ENCODE assay signal across 6 cellular contexts in genomic region chr19:57738320-57738719, GRCh38. TPM values are rescaled to one million over a fixed set of nuclear protein-coding genes. Genes with fewer than 3 reads are reported as not detected.
A peak's percentile ranks its signal among the peaks of the same experiment; 100 is the strongest.
DNase-seq lines count a peak whose midpoint lies in the region; ATAC-seq and TF ChIP-seq lines count a peak whose summit lies in the region.
"Not testable (repeated sequence)": the region's sequence is repeated elsewhere in the genome, so short reads cannot be mapped to it uniquely, and the experiment has no call there.

No MANE protein-coding gene starts in this region.

- not testable (repeated sequence) for H2AFZ ChIP-seq in HCT116 (ENCODE audit: low read depth, low read length, poor library complexity, severe bottlenecking)

- peak in 1 of 3 experiments; percentile 19; a peak in 1 of 6 replicates for TF ChIP-seq CTCF in HCT116 (IDR thresholded peaks at IDR 0.05 in 2 of 3, conservative IDR thresholded peaks at IDR 0.05 in 1 of 3; ENCODE audit: borderline replicate concordance in 1 of 3, insufficient read depth in 1 of 3, low read depth in 2 of 3, low read length in 2 of 3)
- peak; percentile 68 to 76 for TF ChIP-seq CTCF in brain (conservative IDR thresholded peaks at IDR 0.05)
- peak; percentile 87 for TF ChIP-seq CTCF in neutrophil (IDR thresholded peaks at IDR 0.05)
- peak; percentile 7 to 29 (median 29) for TF ChIP-seq CTCF in vagina (IDR thresholded peaks at IDR 0.05)

- not testable (repeated sequence) for H3K27ac Mint-ChIP-seq in activated CD4-positive, alpha-beta T cell treated with anti-CD3 and anti-CD28 coated beads for 36 hours; brain

- RAD21 ChIA-PET in HCT116 (lab: Charles Lee; ENCODE audit: low non-redundant PET in 1 of 2, low total read pairs in 2 of 2, uncharacterized antibody in 2 of 2, unreplicated experiment in 2 of 2): not testable (repeated sequence)

- TF ChIP-seq RAD21 in HCT116 (IDR thresholded peaks at IDR 0.05; ENCODE audit: low read depth): peak; percentile 27; the same call in 1 of the 2 replicates

- not testable (repeated sequence) for H3K36me3 ChIP-seq in HCT116 (ENCODE audit: control insufficient read depth in 1 of 2, insufficient read depth in 2 of 2, low read length in 2 of 2); neutrophil; vagina

- TF ChIP-seq POLR2A in HCT116 (IDR thresholded peaks at IDR 0.05; ENCODE audit: borderline replicate concordance, extremely low read depth, insufficient read depth, insufficient read length); vagina (IDR thresholded peaks at IDR 0.05): not testable (repeated sequence)

- not testable (repeated sequence) for H3K9ac ChIP-seq in HCT116 (ENCODE audit: low read length)

- POLR2A ChIA-PET in HCT116 (lab: Charles Lee); activated CD4-positive, alpha-beta T cell treated with anti-CD3 and anti-CD28 coated beads for 36 hours (lab: Charles Lee): not testable (repeated sequence)

- DNase-seq in HCT116 (ENCODE audit: low read depth, low spot score); vagina (ENCODE audit: extremely low spot score in 2 of 2): not testable (repeated sequence)
- peak; percentile 61 for DNase-seq in activated CD4-positive, alpha-beta T cell treated with anti-CD3 and anti-CD28 coated beads for 36 hours
- DNase-seq in left ventricle myocardium superior: peak; percentile 70

- H3K4me2 ChIP-seq in HCT116 (ENCODE audit: low read length): not testable (repeated sequence)

- H4K20me1 ChIP-seq in HCT116 (ENCODE audit: insufficient read depth): not testable (repeated sequence)

- not testable (repeated sequence) for BruUV-seq in HCT116 (replicated peaks; lab: Mats Ljungman, UMichigan)

- not testable (repeated sequence) for ATAC-seq in HCT116; activated CD4-positive, alpha-beta T cell treated with anti-CD3 and anti-CD28 coated beads for 36 hours
- peak; percentile 86 for ATAC-seq in left ventricle myocardium superior

- H3K4me3 Mint-ChIP-seq in activated CD4-positive, alpha-beta T cell treated with anti-CD3 and anti-CD28 coated beads for 36 hours: not testable (repeated sequence)
- peak overlapping the region in 2 of 5 experiments; percentile 14 to 34 for H3K4me3 Mint-ChIP-seq in brain

- not testable (repeated sequence) for H3K9me3 Mint-ChIP-seq in activated CD4-positive, alpha-beta T cell treated with anti-CD3 and anti-CD28 coated beads for 36 hours (ENCODE audit: low read depth)
- peaks cover 0 to 11% (median 4%) of the 10 kb centered on the region in 5 experiments for H3K9me3 Mint-ChIP-seq in brain

- H3K4me1 ChIP-seq in HCT116 (ENCODE audit: control insufficient read depth in 1 of 2, insufficient read depth in 2 of 2, low read length in 2 of 2); vagina: not testable (repeated sequence)
- H3K4me1 ChIP-seq in neutrophil (ENCODE audit: control insufficient read depth in 1 of 2, insufficient read depth in 1 of 2, low read depth in 1 of 2, low read length in 1 of 2): peaks cover 14 to 15% of the 10 kb centered on the region in 2 experiments

- H3K4me1 Mint-ChIP-seq in activated CD4-positive, alpha-beta T cell treated with anti-CD3 and anti-CD28 coated beads for 36 hours; brain: not testable (repeated sequence)

- not testable (repeated sequence) for H3K4me3 ChIP-seq in HCT116 (replicated peaks in 1 of 2; ENCODE audit: low read depth in 1 of 2, low read length in 2 of 2); vagina
- H3K4me3 ChIP-seq in neutrophil (ENCODE audit: low read depth in 1 of 2, low read length in 1 of 2): peak overlapping the region in 1 of 2 experiments; percentile 18

- CTCF ChIA-PET in HCT116 (lab: Charles Lee): not testable (repeated sequence)
- CTCF ChIA-PET in activated CD4-positive, alpha-beta T cell treated with anti-CD3 and anti-CD28 coated beads for 36 hours (lab: Charles Lee): interaction anchor here (1.2 to 1.7 kb wide), 2 partner anchors 11 to 77 kb away, joined by 3 read pairs; partner anchors contain the start of gene ZNF671

- H3K36me3 Mint-ChIP-seq in activated CD4-positive, alpha-beta T cell treated with anti-CD3 and anti-CD28 coated beads for 36 hours (ENCODE audit: low read depth); brain: not testable (repeated sequence)

- not testable (repeated sequence) for H3K27ac ChIP-seq in HCT116 (ENCODE audit: low read depth, low read length); vagina
- peak overlapping the region; percentile 66 for H3K27ac ChIP-seq in neutrophil

- not testable (repeated sequence) for H3K27me3 ChIP-seq in HCT116 (ENCODE audit: insufficient read depth, low read length); neutrophil; vagina

- H3K79me2 ChIP-seq in HCT116 (ENCODE audit: insufficient read depth, low read length): not testable (repeated sequence)

- not testable (repeated sequence) for H3K27me3 Mint-ChIP-seq in activated CD4-positive, alpha-beta T cell treated with anti-CD3 and anti-CD28 coated beads for 36 hours; brain

- not testable (repeated sequence) for H3K9me2 ChIP-seq in HCT116 (ENCODE audit: insufficient read depth)

- intact Hi-C loops in HCT116 (cut with micrococcal nuclease); left ventricle myocardium superior (cut with micrococcal nuclease); vagina (cut with DNase I): not testable (repeated sequence)
- intact Hi-C loops in activated CD4-positive, alpha-beta T cell treated with anti-CD3 and anti-CD28 coated beads for 36 hours (cut with DNase I, micrococcal nuclease): loop anchor here (1.0 to 5.0 kb wide), 3 partner anchors 164 to 419 kb away; no protein-coding TSS in a partner anchor

- H3K9me3 ChIP-seq in HCT116 (ENCODE audit: control insufficient read depth in 1 of 2, insufficient read depth in 1 of 2, low read depth in 1 of 2, low read length in 2 of 2); neutrophil; vagina: not testable (repeated sequence)

RNA-seq across cellular contexts. Expression of gene ZNF776, which starts 8.3 kb away (rescaled TPM):
- total RNA-seq in HCT116 (2021; ENCODE audit: unreplicated experiment): 8.6 TPM
- 6.6 and 6.9 TPM in 2 replicates for polyA plus RNA-seq in HCT116 (2012)
- total RNA-seq in activated CD4-positive, alpha-beta T cell treated with anti-CD3 and anti-CD28 coated beads for 36 hours: 10 to 100 TPM in 1 of 2 experiments, 1 to 10 TPM in 1; 8.9 to 14.7 TPM
- 5.5 TPM for polyA plus RNA-seq in brain (ENCODE audit: insufficient read depth, low read depth, low replicate concordance)
- 15.9 TPM for total RNA-seq in left ventricle myocardium superior
- 6.9 TPM for total RNA-seq in vagina

RNA-seq across cellular contexts. Expression of gene ZNF671, which starts 10.9 kb away (rescaled TPM):
- not detected for total RNA-seq in HCT116 (2021; ENCODE audit: unreplicated experiment)
- polyA plus RNA-seq in HCT116 (2012): 0.10 TPM in 2 replicates
- total RNA-seq in activated CD4-positive, alpha-beta T cell treated with anti-CD3 and anti-CD28 coated beads for 36 hours: 1 to 10 TPM; 7.5 to 8.8 TPM
- 4.8 TPM for polyA plus RNA-seq in brain (ENCODE audit: insufficient read depth, low read depth, low replicate concordance)
- 6.7 TPM for total RNA-seq in left ventricle myocardium superior
- total RNA-seq in vagina: 2.9 TPM

RNA-seq across cellular contexts. Expression of gene ZNF154, which starts 29.3 kb away (rescaled TPM):
- total RNA-seq in HCT116 (2021; ENCODE audit: unreplicated experiment) (0.10 TPM), left ventricle myocardium superior (3.5 TPM), vagina (2.2 TPM)
- polyA plus RNA-seq in HCT116 (2012): 0.04 and 0.06 TPM in 2 replicates
- 1 to 10 TPM; 4.4 to 5.0 TPM for total RNA-seq in activated CD4-positive, alpha-beta T cell treated with anti-CD3 and anti-CD28 coated beads for 36 hours
- polyA plus RNA-seq in brain (ENCODE audit: insufficient read depth, low read depth, low replicate concordance): 0.51 TPM

RNA-seq across cellular contexts. Expression of gene ZNF586, which starts 31.2 kb away (rescaled TPM):
- total RNA-seq in HCT116 (2021; ENCODE audit: unreplicated experiment) (3.5 TPM), left ventricle myocardium superior (8.9 TPM), vagina (24.3 TPM)
- polyA plus RNA-seq in HCT116 (2012): 1.6 TPM in 2 replicates
- 10 to 100 TPM; 20.3 to 20.5 TPM for total RNA-seq in activated CD4-positive, alpha-beta T cell treated with anti-CD3 and anti-CD28 coated beads for 36 hours
- polyA plus RNA-seq in brain (ENCODE audit: insufficient read depth, low read depth, low replicate concordance): 4.4 TPM

RNA-seq across cellular contexts. Expression of gene ZNF551, which starts 56.5 kb away (rescaled TPM):
- total RNA-seq in HCT116 (2021; ENCODE audit: unreplicated experiment): 10.8 TPM
- polyA plus RNA-seq in HCT116 (2012): 3.0 and 3.8 TPM in 2 replicates
- total RNA-seq in activated CD4-positive, alpha-beta T cell treated with anti-CD3 and anti-CD28 coated beads for 36 hours: 10 to 100 TPM in 1 of 2 experiments, 1 to 10 TPM in 1; 9.8 to 13.0 TPM
- 3.2 TPM for polyA plus RNA-seq in brain (ENCODE audit: insufficient read depth, low read depth, low replicate concordance)
- total RNA-seq in left ventricle myocardium superior: 3.1 TPM
- 16.9 TPM for total RNA-seq in vagina
